In genomic region chr15:66740802-66741201, GRCh38 we compare ENCODE assay signal across 15 cellular contexts. TPM values are rescaled to one million over a fixed set of nuclear protein-coding genes. Genes with fewer than 3 reads are reported as not detected.
DNase-seq lines count a peak whose midpoint lies in the region; ATAC-seq, FAIRE-seq and TF ChIP-seq lines count a peak whose summit lies in the region.
"Had no signal": no experiment of that assay in that cellular context is flagged by ENCODE, and none has a peak within 500 bp of the region (broad histone marks: within the 10 kb centered on the region; RNA-seq: fewer than 3 reads in every experiment).

No MANE protein-coding gene starts in this region.

- no peak overlapping the region for H3K4me3 Mint-ChIP-seq in CD4-positive, alpha-beta memory T cell
- H3K4me3 Mint-ChIP-seq: activated CD8-positive, alpha-beta T cell treated with anti-CD3 and anti-CD28 coated beads for 36 hours had no signal

- H3F3A ChIP-seq in PC-3 (ENCODE audit: low read length, unreplicated experiment): peaks cover 4% of the 10 kb centered on the region

- TF ChIP-seq CTCF in AG09309 (IDR thresholded peaks at IDR 0.05; ENCODE audit: control insufficient read depth, insufficient read depth, low read depth, low read length, missing control alignments) (no peak), PC-3 (conservative IDR thresholded peaks at IDR 0.05; ENCODE audit: low read depth, low read length) (no peak), sigmoid colon (IDR thresholded peaks at IDR 0.05) (no peak)

- H4K20me1 ChIP-seq in PC-3 (ENCODE audit: low read length): no peaks in the 10 kb centered on the region

- intact Hi-C loops in PC-3 (cut with micrococcal nuclease) (no loop called here), left cardiac atrium (cut with DNase I) (no loop called here), sigmoid colon (cut with DNase I) (no loop called here)
- intact Hi-C loops in CD4-positive, alpha-beta memory T cell (cut with micrococcal nuclease): no loop called here

- no peak overlapping the region for H2AFZ ChIP-seq in PC-3 (ENCODE audit: low read length)

- no peak overlapping the region for H3K27ac ChIP-seq in PC-3 (ENCODE audit: low read length)
- H3K27ac ChIP-seq in sigmoid colon: peak overlapping the region in 3 of 4 donors; percentile 25 to 48 (median 42)
- H3K27ac ChIP-seq in CD4-positive, alpha-beta memory T cell (ENCODE audit: low read depth, low read length): no peak overlapping the region
- H3K27ac ChIP-seq: dorsolateral prefrontal cortex had no signal

- WGBS in sigmoid colon, 2 donors: 10 to 59% methylated on average over 8 of the region's 8 CpGs

- POLR2A ChIA-PET in PC-3 (lab: Charles Lee; ENCODE audit: unreplicated experiment): interaction anchor here (0.6 to 0.8 kb wide), 2 partner anchors 39 to 563 kb away, joined by 5 to 7 read pairs; no protein-coding TSS in a partner anchor
- POLR2A ChIA-PET in CD4-positive, alpha-beta memory T cell (lab: Charles Lee; ENCODE audit: partially characterized antibody): interaction anchor here (0.7 kb wide), 1 partner anchor 94 kb away, joined by 3 read pairs; no protein-coding TSS in a partner anchor

- TF ChIP-seq POLR2A in sigmoid colon (IDR thresholded peaks at IDR 0.05): no peak

- FAIRE-seq in frontal cortex (lab: Jason Lieb, UNC): no peak
- FAIRE-seq: astrocyte, GM19239 had no signal

- BruUV-seq in PC-3 (replicated peaks; lab: Mats Ljungman, UMichigan): no TSS peak

- peak overlapping the region; percentile 57 for H3K4me2 ChIP-seq in PC-3 (ENCODE audit: low read length)

- ATAC-seq in PC-3 (peak; percentile 65), left cardiac atrium (peak; percentile 33 to 62)
- ATAC-seq: activated CD8-positive, alpha-beta T cell treated with anti-CD3 and anti-CD28 coated beads for 36 hours had no signal

- peaks cover 42% of the 10 kb centered on the region for H3K79me2 ChIP-seq in PC-3 (ENCODE audit: low read length)

- H3K36me3 Mint-ChIP-seq in CD4-positive, alpha-beta memory T cell: no peaks in the 10 kb centered on the region

- H3K27ac Mint-ChIP-seq in CD4-positive, alpha-beta memory T cell: no peak overlapping the region
- H3K27ac Mint-ChIP-seq: activated CD8-positive, alpha-beta T cell treated with anti-CD3 and anti-CD28 coated beads for 36 hours had no signal

- H3K4me1 ChIP-seq in PC-3 (ENCODE audit: insufficient read depth, low read length) (peaks cover 32% of the 10 kb centered on the region), sigmoid colon (peaks cover 0 to 23% (median 17%) of the 10 kb centered on the region in 4 donors)
- no peaks in the 10 kb centered on the region for H3K4me1 ChIP-seq in CD4-positive, alpha-beta memory T cell (ENCODE audit: insufficient read depth, low read length)

- H3K9me3 Mint-ChIP-seq in CD4-positive, alpha-beta memory T cell: no peaks in the 10 kb centered on the region
- H3K9me3 Mint-ChIP-seq: activated CD8-positive, alpha-beta T cell treated with anti-CD3 and anti-CD28 coated beads for 36 hours had no signal

- no peaks in the 10 kb centered on the region for H3K27me3 Mint-ChIP-seq in CD4-positive, alpha-beta memory T cell

- no peak for TF ChIP-seq EP300 in sigmoid colon (IDR thresholded peaks at IDR 0.05)

- H3K9me2 ChIP-seq in PC-3 (replicated peaks; ENCODE audit: low read length): no peaks in the 10 kb centered on the region

- no peaks in the 10 kb centered on the region for H3K36me3 ChIP-seq in PC-3 (ENCODE audit: low read depth, low read length)
- H3K36me3 ChIP-seq in sigmoid colon: no peaks in the 10 kb centered on the region
- no peaks in the 10 kb centered on the region for H3K36me3 ChIP-seq in CD4-positive, alpha-beta memory T cell (ENCODE audit: insufficient read depth, low read length)
- H3K36me3 ChIP-seq: spleen had no signal

- H3K4me3 ChIP-seq in AG09309 (ENCODE audit: control insufficient read depth, low read depth, low read length) (no peak overlapping the region), PC-3 (ENCODE audit: low read length) (no peak overlapping the region), sigmoid colon (no peak overlapping the region)
- no peak overlapping the region for H3K4me3 ChIP-seq in CD4-positive, alpha-beta memory T cell (ENCODE audit: low read length in 2 of 2)
- H3K4me3 ChIP-seq: dorsolateral prefrontal cortex, spleen had no signal

- H3K27me3 ChIP-seq in PC-3 (ENCODE audit: low read length): no peaks in the 10 kb centered on the region
- H3K27me3 ChIP-seq in sigmoid colon: no peaks in the 10 kb centered on the region
- H3K27me3 ChIP-seq in CD4-positive, alpha-beta memory T cell (ENCODE audit: insufficient read depth, low read length): no peaks in the 10 kb centered on the region
- H3K27me3 ChIP-seq: dorsolateral prefrontal cortex, spleen had no signal

- H3K9me3 ChIP-seq in PC-3 (ENCODE audit: low read length) (no peaks in the 10 kb centered on the region), sigmoid colon (no peaks in the 10 kb centered on the region)
- no peaks in the 10 kb centered on the region for H3K9me3 ChIP-seq in CD4-positive, alpha-beta memory T cell (ENCODE audit: control insufficient read depth in 1 of 2, low read length in 2 of 2)
- H3K9me3 ChIP-seq: spleen had no signal

- H3K4me1 Mint-ChIP-seq in CD4-positive, alpha-beta memory T cell: peaks cover 0 to 1% (median 0%) of the 10 kb centered on the region in 4 donors

- peak; percentile 58 for DNase-seq in AG09309 (ENCODE audit: low read depth)
- DNase-seq in PC-3: peak; percentile 68
- DNase-seq in left cardiac atrium: peak; percentile 59
- peak; percentile 90 for DNase-seq in sigmoid colon
- DNase-seq in frontal cortex (ENCODE audit: low spot score in 2 of 2): no peak
- no peak for DNase-seq in globus pallidus (ENCODE audit: low spot score)
- DNase-seq in activated T-cell treated with anti-CD3 and anti-CD28 coated beads, Interleukin-2, amount 50 U/mL, for 48 hours: no peak
- no peak for DNase-seq in CD4-positive, alpha-beta memory T cell
- DNase-seq: activated CD8-positive, alpha-beta T cell treated with anti-CD3 and anti-CD28 coated beads for 36 hours; AML-193; NK-92 treated with Interleukin-12 subunit alpha and Interleukin-12 subunit beta, amount 100 ng/mL, for 24 hours; spleen had no signal

- CTCF ChIA-PET in PC-3 (lab: Charles Lee): no interaction called here
- CTCF ChIA-PET in CD4-positive, alpha-beta memory T cell (lab: Charles Lee; ENCODE audit: partially characterized antibody): no interaction called here

- no peak overlapping the region for H3K9ac ChIP-seq in PC-3 (ENCODE audit: low read length)

RNA-seq across cellular contexts. Expression of gene SMAD6, which starts 38.8 kb away (rescaled TPM):
- total RNA-seq in PC-3 (2014; rRNA removed): 19.9 and 21.8 TPM in 2 replicates
- total RNA-seq in left cardiac atrium: 10 to 100 TPM; 13.5 to 51.5 TPM
- 1 to 10 TPM; 4.8 to 8.0 (median 5.8) TPM for total RNA-seq in sigmoid colon
- 1 to 10 TPM; 1.8 to 9.2 (median 1.8) TPM for polyA plus RNA-seq in sigmoid colon
- total RNA-seq in frontal cortex: 2.4 TPM
- under 1 TPM; 0.09 to 0.11 TPM for total RNA-seq in CD4-positive, alpha-beta memory T cell
- not detected for polyA plus RNA-seq in CD4-positive, alpha-beta memory T cell

Comparison
In these comparisons a context has a peak if more than half of its experiments do, and no peak if none do; other contexts are left out.
1. DNase-seq: peak in AG09309 (single experiment), PC-3 (single experiment), left cardiac atrium (single experiment) and sigmoid colon (single experiment); none in frontal cortex (0 of 2), globus pallidus (single experiment), activated T-cell treated with anti-CD3 and anti-CD28 coated beads, Interleukin-2, amount 50 U/mL, for 48 hours (0 of 2) and CD4-positive, alpha-beta memory T cell (0 of 5).
2. H3K27ac ChIP-seq: peak in sigmoid colon (3 of 4); none in PC-3 (single experiment) and CD4-positive, alpha-beta memory T cell (single experiment).